Comparison of ENCODE assay signal across 1 cellular context in the genomic region with DNA sequence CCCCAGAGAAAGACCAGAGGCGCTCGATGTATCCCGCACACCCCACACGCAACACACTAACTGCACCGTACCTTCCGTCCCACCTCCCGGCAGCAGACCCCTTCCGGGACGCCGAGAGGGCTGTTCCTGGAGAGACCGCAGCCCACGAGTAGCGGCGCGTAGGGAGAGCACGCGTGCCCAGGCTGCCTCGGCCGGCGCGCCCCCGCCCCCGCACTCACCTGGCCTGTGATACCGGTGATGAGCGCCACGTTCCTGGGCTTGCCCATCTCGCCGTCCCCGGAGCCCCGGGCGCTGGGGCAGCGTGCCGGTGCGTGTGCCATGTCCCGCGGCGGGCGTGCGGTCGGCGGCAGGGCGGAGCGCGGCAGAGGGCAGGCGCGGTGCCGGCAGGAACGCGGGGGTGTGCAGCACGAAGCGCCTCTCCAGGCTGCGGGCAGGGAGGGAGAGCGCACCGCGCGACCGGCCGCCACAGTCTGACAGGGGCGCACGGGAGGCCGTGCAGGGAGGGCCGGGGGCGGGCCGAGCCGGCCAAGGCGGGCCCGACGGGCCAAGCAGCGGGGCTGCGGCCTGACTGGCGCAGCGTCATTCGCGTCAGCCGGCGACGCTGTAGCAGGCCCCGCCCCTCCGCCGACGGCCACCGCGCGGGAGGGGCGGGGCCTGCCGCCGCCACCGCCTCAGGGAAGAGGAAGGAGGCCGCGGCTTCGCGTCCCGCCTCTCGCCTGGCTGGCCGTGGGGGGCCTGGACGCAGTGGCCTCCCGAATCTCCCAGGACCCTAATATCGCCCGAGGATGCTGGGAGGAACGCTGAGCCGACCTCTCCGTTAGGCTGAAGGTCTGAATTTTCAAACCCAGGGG.
TF ChIP-seq lines count a peak whose summit lies in the region.

Gene GMDS (minus strand): TSS at position 503 of the 851 bp plus-strand sequence.

TF ChIP-seq in WTC11, 78 proteins besides CTCF, POLR2A, EP300 and RAD21 (continued from another document and continues in another):
- TF ChIP-seq ESRRA (CRISPR knock-in tag; IDR thresholded peaks at IDR 0.05; ENCODE audit: borderline replicate concordance): 0 out of 2 replicates have a peak, but pooled peaks have one; percentile 68
- TF ChIP-seq JAZF1 (CRISPR knock-in tag; IDR thresholded peaks at IDR 0.05): no peak
- no peak for TF ChIP-seq ZNF423 (CRISPR knock-in tag; IDR thresholded peaks at IDR 0.05)
- TF ChIP-seq E2F5 (CRISPR knock-in tag; IDR thresholded peaks at IDR 0.05): no peak
- peak; percentile 45; the same call in 1 of the 2 replicates for TF ChIP-seq CREM (CRISPR knock-in tag; IDR thresholded peaks at IDR 0.05)
- TF ChIP-seq, protein P1, sequence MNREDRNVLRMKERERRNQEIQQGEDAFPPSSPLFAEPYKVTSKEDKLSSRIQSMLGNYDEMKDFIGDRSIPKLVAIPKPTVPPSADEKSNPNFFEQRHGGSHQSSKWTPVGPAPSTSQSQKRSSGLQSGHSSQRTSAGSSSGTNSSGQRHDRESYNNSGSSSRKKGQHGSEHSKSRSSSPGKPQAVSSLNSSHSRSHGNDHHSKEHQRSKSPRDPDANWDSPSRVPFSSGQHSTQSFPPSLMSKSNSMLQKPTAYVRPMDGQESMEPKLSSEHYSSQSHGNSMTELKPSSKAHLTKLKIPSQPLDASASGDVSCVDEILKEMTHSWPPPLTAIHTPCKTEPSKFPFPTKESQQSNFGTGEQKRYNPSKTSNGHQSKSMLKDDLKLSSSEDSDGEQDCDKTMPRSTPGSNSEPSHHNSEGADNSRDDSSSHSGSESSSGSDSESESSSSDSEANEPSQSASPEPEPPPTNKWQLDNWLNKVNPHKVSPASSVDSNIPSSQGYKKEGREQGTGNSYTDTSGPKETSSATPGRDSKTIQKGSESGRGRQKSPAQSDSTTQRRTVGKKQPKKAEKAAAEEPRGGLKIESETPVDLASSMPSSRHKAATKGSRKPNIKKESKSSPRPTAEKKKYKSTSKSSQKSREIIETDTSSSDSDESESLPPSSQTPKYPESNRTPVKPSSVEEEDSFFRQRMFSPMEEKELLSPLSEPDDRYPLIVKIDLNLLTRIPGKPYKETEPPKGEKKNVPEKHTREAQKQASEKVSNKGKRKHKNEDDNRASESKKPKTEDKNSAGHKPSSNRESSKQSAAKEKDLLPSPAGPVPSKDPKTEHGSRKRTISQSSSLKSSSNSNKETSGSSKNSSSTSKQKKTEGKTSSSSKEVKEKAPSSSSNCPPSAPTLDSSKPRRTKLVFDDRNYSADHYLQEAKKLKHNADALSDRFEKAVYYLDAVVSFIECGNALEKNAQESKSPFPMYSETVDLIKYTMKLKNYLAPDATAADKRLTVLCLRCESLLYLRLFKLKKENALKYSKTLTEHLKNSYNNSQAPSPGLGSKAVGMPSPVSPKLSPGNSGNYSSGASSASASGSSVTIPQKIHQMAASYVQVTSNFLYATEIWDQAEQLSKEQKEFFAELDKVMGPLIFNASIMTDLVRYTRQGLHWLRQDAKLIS (CRISPR knock-in tag; IDR thresholded peaks at IDR 0.05; ENCODE audit: borderline replicate concordance): no peak
- no peak for TF ChIP-seq NFE2L1 (CRISPR knock-in tag; IDR thresholded peaks at IDR 0.05)
- TF ChIP-seq NFATC4 (CRISPR knock-in tag; IDR thresholded peaks at IDR 0.05): no peak
- TF ChIP-seq, protein P2, sequence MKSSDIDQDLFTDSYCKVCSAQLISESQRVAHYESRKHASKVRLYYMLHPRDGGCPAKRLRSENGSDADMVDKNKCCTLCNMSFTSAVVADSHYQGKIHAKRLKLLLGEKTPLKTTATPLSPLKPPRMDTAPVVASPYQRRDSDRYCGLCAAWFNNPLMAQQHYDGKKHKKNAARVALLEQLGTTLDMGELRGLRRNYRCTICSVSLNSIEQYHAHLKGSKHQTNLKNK (CRISPR knock-in tag; IDR thresholded peaks at IDR 0.05): no peak
- no peak for TF ChIP-seq ZNF532 (CRISPR knock-in tag; IDR thresholded peaks at IDR 0.05; ENCODE audit: borderline replicate concordance)
- no peak for TF ChIP-seq ZNF317 (CRISPR knock-in tag; IDR thresholded peaks at IDR 0.05; ENCODE audit: borderline replicate concordance, low read depth)
- no peak; the same call in 1 of the 2 replicates for TF ChIP-seq PREB (CRISPR knock-in tag; IDR thresholded peaks at IDR 0.05; ENCODE audit: borderline replicate concordance)
- TF ChIP-seq TEAD1 (CRISPR knock-in tag; IDR thresholded peaks at IDR 0.05): no peak
- TF ChIP-seq ZSCAN18 (CRISPR knock-in tag; IDR thresholded peaks at IDR 0.05): no peak
- TF ChIP-seq PRDM15 (CRISPR knock-in tag; IDR thresholded peaks at IDR 0.05): 0 out of 2 replicates have a peak, but pooled peaks have one; percentile 32
- TF ChIP-seq OVOL2 (CRISPR knock-in tag; IDR thresholded peaks at IDR 0.05; ENCODE audit: borderline replicate concordance): no peak
- peak; percentile 68; the same call in 1 of the 2 replicates for TF ChIP-seq ZNF232 (CRISPR knock-in tag; IDR thresholded peaks at IDR 0.05)
- TF ChIP-seq, protein P3, sequence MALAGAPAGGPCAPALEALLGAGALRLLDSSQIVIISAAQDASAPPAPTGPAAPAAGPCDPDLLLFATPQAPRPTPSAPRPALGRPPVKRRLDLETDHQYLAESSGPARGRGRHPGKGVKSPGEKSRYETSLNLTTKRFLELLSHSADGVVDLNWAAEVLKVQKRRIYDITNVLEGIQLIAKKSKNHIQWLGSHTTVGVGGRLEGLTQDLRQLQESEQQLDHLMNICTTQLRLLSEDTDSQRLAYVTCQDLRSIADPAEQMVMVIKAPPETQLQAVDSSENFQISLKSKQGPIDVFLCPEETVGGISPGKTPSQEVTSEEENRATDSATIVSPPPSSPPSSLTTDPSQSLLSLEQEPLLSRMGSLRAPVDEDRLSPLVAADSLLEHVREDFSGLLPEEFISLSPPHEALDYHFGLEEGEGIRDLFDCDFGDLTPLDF (CRISPR knock-in tag; IDR thresholded peaks at IDR 0.05): no peak
- TF ChIP-seq ZNF121 (CRISPR knock-in tag; IDR thresholded peaks at IDR 0.05): peak; percentile 46; the same call in 1 of the 2 replicates
- no peak; the same call in 1 of the 2 replicates for TF ChIP-seq NR2C2 (CRISPR knock-in tag; IDR thresholded peaks at IDR 0.05)
- TF ChIP-seq SOX15 (CRISPR knock-in tag; IDR thresholded peaks at IDR 0.05): no peak
- 0 out of 2 replicates have a peak, but pooled peaks have one; percentile 35 for TF ChIP-seq MYBL2 (CRISPR knock-in tag; IDR thresholded peaks at IDR 0.05)
- no peak for TF ChIP-seq JUN (CRISPR knock-in tag; IDR thresholded peaks at IDR 0.05)
- no peak for TF ChIP-seq FOXJ3 (CRISPR knock-in tag; IDR thresholded peaks at IDR 0.05; ENCODE audit: borderline replicate concordance)
- TF ChIP-seq, protein P4, sequence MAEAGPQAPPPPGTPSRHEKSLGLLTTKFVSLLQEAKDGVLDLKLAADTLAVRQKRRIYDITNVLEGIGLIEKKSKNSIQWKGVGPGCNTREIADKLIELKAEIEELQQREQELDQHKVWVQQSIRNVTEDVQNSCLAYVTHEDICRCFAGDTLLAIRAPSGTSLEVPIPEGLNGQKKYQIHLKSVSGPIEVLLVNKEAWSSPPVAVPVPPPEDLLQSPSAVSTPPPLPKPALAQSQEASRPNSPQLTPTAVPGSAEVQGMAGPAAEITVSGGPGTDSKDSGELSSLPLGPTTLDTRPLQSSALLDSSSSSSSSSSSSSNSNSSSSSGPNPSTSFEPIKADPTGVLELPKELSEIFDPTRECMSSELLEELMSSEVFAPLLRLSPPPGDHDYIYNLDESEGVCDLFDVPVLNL (CRISPR knock-in tag; IDR thresholded peaks at IDR 0.05; ENCODE audit: borderline replicate concordance, low read depth): no peak
- peak; percentile 76; the same call in 1 of the 2 replicates for TF ChIP-seq RELA (CRISPR knock-in tag; IDR thresholded peaks at IDR 0.05; ENCODE audit: borderline replicate concordance)
- TF ChIP-seq, protein P5, sequence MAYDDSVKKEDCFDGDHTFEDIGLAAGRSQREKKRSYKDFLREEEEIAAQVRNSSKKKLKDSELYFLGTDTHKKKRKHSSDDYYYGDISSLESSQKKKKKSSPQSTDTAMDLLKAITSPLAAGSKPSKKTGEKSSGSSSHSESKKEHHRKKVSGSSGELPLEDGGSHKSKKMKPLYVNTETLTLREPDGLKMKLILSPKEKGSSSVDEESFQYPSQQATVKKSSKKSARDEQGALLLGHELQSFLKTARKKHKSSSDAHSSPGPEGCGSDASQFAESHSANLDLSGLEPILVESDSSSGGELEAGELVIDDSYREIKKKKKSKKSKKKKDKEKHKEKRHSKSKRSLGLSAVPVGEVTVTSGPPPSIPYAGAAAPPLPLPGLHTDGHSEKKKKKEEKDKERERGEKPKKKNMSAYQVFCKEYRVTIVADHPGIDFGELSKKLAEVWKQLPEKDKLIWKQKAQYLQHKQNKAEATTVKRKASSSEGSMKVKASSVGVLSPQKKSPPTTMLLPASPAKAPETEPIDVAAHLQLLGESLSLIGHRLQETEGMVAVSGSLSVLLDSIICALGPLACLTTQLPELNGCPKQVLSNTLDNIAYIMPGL (CRISPR knock-in tag; IDR thresholded peaks at IDR 0.05): peak; percentile 44; the same call in 1 of the 2 replicates
